In genomic region chr6:150516199-150516598, GRCh38 we compare ENCODE assay signal across 32 cellular contexts.
"Had no signal": no experiment of that assay in that cellular context is flagged by ENCODE, and none has a peak within 500 bp of the region (broad histone marks: within the 10 kb centered on the region; RNA-seq: fewer than 3 reads in every experiment).

No MANE protein-coding gene starts in this region.

- H3K27ac Mint-ChIP-seq: activated CD4-positive, alpha-beta memory T cell treated with anti-CD3 and anti-CD28 coated beads for 36 hours; activated CD4-positive, alpha-beta T cell treated with anti-CD3 and anti-CD28 coated beads for 36 hours; activated CD4-positive, alpha-beta T cell treated with anti-CD3 and anti-CD28 coated beads, Interleukin-2, amount 10 ng/mL, durations not matched to agents 24 days and 14 days; activated CD8-positive, alpha-beta memory T cell treated with anti-CD3 and anti-CD28 coated beads, Interleukin-2, amount 10 ng/mL, durations not matched to agents 7 days and 5 days; activated CD8-positive, alpha-beta T cell treated with anti-CD3 and anti-CD28 coated beads, Interleukin-2, amount 10 ng/mL, durations not matched to agents 7 days and 5 days; activated naive CD4-positive, alpha-beta T cell treated with anti-CD3 and anti-CD28 coated beads, Interleukin-2, amount 10 ng/mL, durations not matched to agents 7 days and 5 days; activated naive CD4-positive, alpha-beta T cell treated with anti-CD3 and anti-CD28 coated beads, Interleukin-2, amount 50 U/mL, for 72 hours; activated naive CD8-positive, alpha-beta T cell treated with anti-CD3 and anti-CD28 coated beads, Interleukin-2, amount 10 ng/mL, durations not matched to agents 7 days and 5 days; activated T-helper 1 cell treated with anti-CD3 and anti-CD28 coated beads, Interleukin-12 subunit alpha, Interleukin-12 subunit beta, Interleukin-2, Interleukin-4 antibody, amounts not matched to agents 30 ng/mL and 10 ng/mL and 1 ng/mL, durations not matched to agents 14 hours and 24 hours and 36 hours; activated T-helper 2 cell treated with anti-CD3 and anti-CD28 coated beads, Interferon-gamma antibody, Interleukin-2, Interleukin-4, amounts not matched to agents 10 μg/mL and 5 μg/mL and 100 μg/mL, durations not matched to agents 14 hours and 24 hours and 36 hours; brain; endodermal cell; T-helper 17 cell; T-helper 2 cell treated with Interferon-gamma antibody and Interleukin-4, amounts not matched to agents 5 μg/mL and 100 μg/mL, for 36 hours had no signal

- H3K27me3 ChIP-seq: ascending aorta, breast epithelium, cardiac muscle cell, colonic mucosa, foreskin keratinocyte, gastrocnemius medialis had no signal

- H3K36me3 Mint-ChIP-seq: activated CD4-positive, alpha-beta memory T cell treated with anti-CD3 and anti-CD28 coated beads for 36 hours; activated CD8-positive, alpha-beta memory T cell treated with anti-CD3 and anti-CD28 coated beads, Interleukin-2, amount 10 ng/mL, durations not matched to agents 7 days and 5 days; activated naive CD4-positive, alpha-beta T cell treated with anti-CD3 and anti-CD28 coated beads, Interleukin-2, amount 10 ng/mL, durations not matched to agents 7 days and 5 days; activated naive CD4-positive, alpha-beta T cell treated with anti-CD3 and anti-CD28 coated beads, Interleukin-2, amount 50 U/mL, for 72 hours; activated naive CD8-positive, alpha-beta T cell treated with anti-CD3 and anti-CD28 coated beads, Interleukin-2, amount 10 ng/mL, durations not matched to agents 7 days and 5 days; brain had no signal

- H3K9me3 ChIP-seq: ascending aorta, breast epithelium, colonic mucosa, gastrocnemius medialis had no signal

- H3K27me3 Mint-ChIP-seq: activated naive CD4-positive, alpha-beta T cell treated with anti-CD3 and anti-CD28 coated beads, Interleukin-2, amount 10 ng/mL, durations not matched to agents 7 days and 5 days had no signal

- H3K36me3 ChIP-seq: ascending aorta, breast epithelium, cardiac muscle cell, colonic mucosa, gastrocnemius medialis had no signal

- H3K9me3 Mint-ChIP-seq: activated CD4-positive, alpha-beta memory T cell treated with anti-CD3 and anti-CD28 coated beads for 36 hours; activated CD4-positive, alpha-beta T cell treated with anti-CD3 and anti-CD28 coated beads, Interleukin-2, amount 10 ng/mL, durations not matched to agents 24 days and 14 days; activated naive CD4-positive, alpha-beta T cell treated with anti-CD3 and anti-CD28 coated beads, Interleukin-2, amount 10 ng/mL, durations not matched to agents 7 days and 5 days; activated naive CD4-positive, alpha-beta T cell treated with anti-CD3 and anti-CD28 coated beads, Interleukin-2, amount 50 U/mL, for 72 hours; activated naive CD8-positive, alpha-beta T cell treated with anti-CD3 and anti-CD28 coated beads, Interleukin-2, amount 10 ng/mL, durations not matched to agents 7 days and 5 days; activated T-helper 1 cell treated with anti-CD3 and anti-CD28 coated beads, Interleukin-12 subunit alpha, Interleukin-12 subunit beta, Interleukin-2, Interleukin-4 antibody, amounts not matched to agents 30 ng/mL and 10 ng/mL and 1 ng/mL, durations not matched to agents 14 hours and 24 hours and 36 hours; activated T-helper 2 cell treated with anti-CD3 and anti-CD28 coated beads, Interferon-gamma antibody, Interleukin-2, Interleukin-4, amounts not matched to agents 10 μg/mL and 5 μg/mL and 100 μg/mL, durations not matched to agents 14 hours and 24 hours and 36 hours; brain; endodermal cell; T-helper 2 cell treated with Interferon-gamma antibody and Interleukin-4, amounts not matched to agents 5 μg/mL and 100 μg/mL, for 36 hours had no signal

- H3K4me3 Mint-ChIP-seq: activated CD4-positive, alpha-beta memory T cell treated with anti-CD3 and anti-CD28 coated beads for 36 hours; activated CD4-positive, alpha-beta T cell treated with anti-CD3 and anti-CD28 coated beads for 36 hours; activated CD4-positive, alpha-beta T cell treated with anti-CD3 and anti-CD28 coated beads, Interleukin-2, amount 10 ng/mL, durations not matched to agents 24 days and 14 days; activated CD8-positive, alpha-beta memory T cell treated with anti-CD3 and anti-CD28 coated beads, Interleukin-2, amount 10 ng/mL, durations not matched to agents 7 days and 5 days; activated CD8-positive, alpha-beta T cell treated with anti-CD3 and anti-CD28 coated beads, Interleukin-2, amount 10 ng/mL, durations not matched to agents 7 days and 5 days; activated naive CD4-positive, alpha-beta T cell treated with anti-CD3 and anti-CD28 coated beads, Interleukin-2, amount 10 ng/mL, durations not matched to agents 7 days and 5 days; activated naive CD8-positive, alpha-beta T cell treated with anti-CD3 and anti-CD28 coated beads, Interleukin-2, amount 10 ng/mL, durations not matched to agents 7 days and 5 days; activated T-helper 1 cell treated with anti-CD3 and anti-CD28 coated beads, Interleukin-12 subunit alpha, Interleukin-12 subunit beta, Interleukin-2, Interleukin-4 antibody, amounts not matched to agents 30 ng/mL and 10 ng/mL and 1 ng/mL, durations not matched to agents 14 hours and 24 hours and 36 hours; brain; endodermal cell; T-helper 17 cell; T-helper 2 cell treated with Interferon-gamma antibody and Interleukin-4, amounts not matched to agents 5 μg/mL and 100 μg/mL, for 36 hours had no signal

- H3K4me3 ChIP-seq: ascending aorta, breast epithelium, cardiac muscle cell, colonic mucosa, gastrocnemius medialis had no signal

- H3K4me1 ChIP-seq: ascending aorta, breast epithelium, colonic mucosa, foreskin keratinocyte, gastrocnemius medialis had no signal

- H3K4me1 Mint-ChIP-seq: activated CD4-positive, alpha-beta T cell treated with anti-CD3 and anti-CD28 coated beads for 36 hours; activated CD4-positive, alpha-beta T cell treated with anti-CD3 and anti-CD28 coated beads, Interleukin-2, amount 10 ng/mL, durations not matched to agents 24 days and 14 days; activated naive CD4-positive, alpha-beta T cell treated with anti-CD3 and anti-CD28 coated beads, Interleukin-2, amount 10 ng/mL, durations not matched to agents 7 days and 5 days; endodermal cell; T-helper 17 cell had no signal

- H3K27ac ChIP-seq: ascending aorta, breast epithelium, cardiac muscle cell, colonic mucosa, foreskin keratinocyte, gastrocnemius medialis had no signal

- DNase-seq: activated CD4-positive, alpha-beta memory T cell treated with anti-CD3 and anti-CD28 coated beads for 36 hours; activated CD4-positive, alpha-beta T cell treated with anti-CD3 and anti-CD28 coated beads for 36 hours; activated CD4-positive, alpha-beta T cell treated with anti-CD3 and anti-CD28 coated beads, Interleukin-2, amount 10 ng/mL, durations not matched to agents 24 days and 14 days; activated CD4-positive, CD25-positive, alpha-beta regulatory T cell; activated CD4-positive, CD25-positive, alpha-beta regulatory T cell treated with anti-CD3 and anti-CD28 coated beads, Interleukin-2, amount 50 U/mL, for 72 hours; activated CD8-positive, alpha-beta memory T cell treated with anti-CD3 and anti-CD28 coated beads, Interleukin-2, amount 10 ng/mL, durations not matched to agents 7 days and 5 days; activated CD8-positive, alpha-beta memory T cell treated with anti-CD3 and anti-CD28 coated beads, Interleukin-2, amount 50 U/mL, for 4 hours; activated CD8-positive, alpha-beta T cell treated with anti-CD3 and anti-CD28 coated beads, Interleukin-2, amount 10 ng/mL, durations not matched to agents 7 days and 5 days; activated effector memory CD4-positive, alpha-beta T cell treated with anti-CD3 and anti-CD28 coated beads, Interleukin-2, amount 50 U/mL, for 16 hours; activated naive CD4-positive, alpha-beta T cell treated with anti-CD3 and anti-CD28 coated beads, Interleukin-2, amount 10 ng/mL, durations not matched to agents 7 days and 5 days; activated naive CD8-positive, alpha-beta T cell treated with anti-CD3 and anti-CD28 coated beads, Interleukin-2, amount 10 ng/mL, durations not matched to agents 7 days and 5 days; activated T-cell treated with anti-CD3 and anti-CD28 coated beads, Interleukin-2, amount 50 U/mL, for 1 hour; activated T-cell treated with anti-CD3 and anti-CD28 coated beads, Interleukin-2, amount 50 U/mL, for 48 hours; central memory CD4-positive, alpha-beta T cell; cerebellar nuclear complex; colonic mucosa; effector memory CD4-positive, alpha-beta T cell; endodermal cell; foreskin keratinocyte; gastrocnemius medialis; glutamatergic neuron; T-helper 1 cell; T-helper 17 cell; T1000 had no signal
